In the genomic region with DNA sequence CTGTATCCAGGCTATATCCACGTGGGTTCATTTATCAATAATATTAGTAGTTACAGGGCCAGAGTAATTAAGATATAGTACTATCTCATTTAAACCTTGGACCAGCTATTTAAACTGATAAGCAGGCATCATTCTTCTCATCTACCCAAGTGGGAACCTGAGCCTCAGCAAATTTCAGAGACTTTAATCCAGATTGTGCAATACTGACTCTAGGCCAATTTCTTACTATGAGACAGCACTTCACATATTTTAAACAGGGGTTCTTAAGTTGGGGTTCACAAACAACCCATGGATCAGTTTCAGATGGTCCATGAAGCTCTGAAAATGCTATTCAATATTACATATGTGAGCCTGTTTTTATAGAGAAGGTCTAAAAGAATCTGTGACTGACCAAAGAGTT, we compare ENCODE assay signal across 8 cellular contexts.
"Had no signal": no experiment of that assay in that cellular context is flagged by ENCODE, and none has a peak within 500 bp of the region (broad histone marks: within the 10 kb centered on the region; RNA-seq: fewer than 3 reads in every experiment).

No MANE protein-coding gene starts in this region.

- DNase-seq: H9, HCEC 1CT, HFFc6, KG1 had no signal

- H3K4me2 ChIP-seq: GM23338 had no signal

- ATAC-seq: GM23338 had no signal

- H3K4me3 ChIP-seq: GM23338 had no signal

- H2AFZ ChIP-seq: GM23338 had no signal

- FAIRE-seq: H1, H54 had no signal

- H3K27ac ChIP-seq: HL-60 had no signal
